Comparison of ENCODE assay signal across 8 cellular contexts in genomic region chr14:39499514-39499913, GRCh38.
"Had no signal": no experiment of that assay in that cellular context is flagged by ENCODE, and none has a peak within 500 bp of the region (broad histone marks: within the 10 kb centered on the region; RNA-seq: fewer than 3 reads in every experiment).

No MANE protein-coding gene starts in this region.

- H3K4me3 ChIP-seq: K562 had no signal

- H3K4me2 ChIP-seq: KMS-11 had no signal

- H3K27ac Mint-ChIP-seq: IgD-negative memory B cell had no signal

- H3K4me1 Mint-ChIP-seq: IgD-negative memory B cell had no signal

- H3K9ac ChIP-seq: KMS-11 had no signal

- DNase-seq: IMR-90, KBM-7, KG1 had no signal

- FAIRE-seq: HTR-8/SVneo, K562 had no signal

- H3K4me3 Mint-ChIP-seq: IgD-negative memory B cell had no signal

- H3K27me3 Mint-ChIP-seq: IgD-negative memory B cell had no signal

- ATAC-seq: K562 had no signal

- H3K27ac ChIP-seq: HL-60, KMS-11 had no signal
